Comparison of ENCODE assay signal across 10 cellular contexts in genomic region chr16:11218324-11218962, GRCh38. TPM values are rescaled to one million over a fixed set of nuclear protein-coding genes. Genes with fewer than 3 reads are reported as not detected.
DNase-seq lines count a peak whose midpoint lies in the region; ATAC-seq, FAIRE-seq and TF ChIP-seq lines count a peak whose summit lies in the region.
"Had no signal": no experiment of that assay in that cellular context is flagged by ENCODE, and none has a peak within 500 bp of the region (broad histone marks: within the 10 kb centered on the region; RNA-seq: fewer than 3 reads in every experiment).

No MANE protein-coding gene starts in this region.

- ATAC-seq in activated CD8-positive, alpha-beta T cell treated with anti-CD3 and anti-CD28 coated beads, Interleukin-2, amount 10 ng/mL, durations not matched to agents 7 days and 5 days = no peak
- ATAC-seq in HepG2 (no peak), HG02798 (IDR thresholded peaks at IDR 0.05; ENCODE audit: poor library complexity, unreplicated experiment) (no peak), GM19452 (IDR thresholded peaks at IDR 0.05; ENCODE audit: unreplicated experiment) (no peak), GM18505 (IDR thresholded peaks at IDR 0.05; ENCODE audit: unreplicated experiment) (no peak), GM18520 (IDR thresholded peaks at IDR 0.05; ENCODE audit: unreplicated experiment) (no peak)

- H3K4me1 ChIP-seq in HepG2 (ENCODE audit: insufficient read depth, low read length) = no peaks in the 10 kb centered on the region

- no peak overlapping the region for H3K4me2 ChIP-seq in HepG2 (ENCODE audit: low read depth, low read length)

- POLR2A ChIA-PET in AG04450 (lab: Yijun Ruan, JAX) (no interaction called here), HepG2 (lab: Yijun Ruan, JAX) (interaction anchor here (1.6 kb wide), 1 partner anchor 12 kb away, joined by 4 read pairs; no protein-coding TSS in a partner anchor)
- POLR2A ChIA-PET in activated CD8-positive, alpha-beta T cell treated with anti-CD3 and anti-CD28 coated beads, Interleukin-2, amount 10 ng/mL, durations not matched to agents 7 days and 5 days (lab: Charles Lee) = interaction anchor here (0.8 to 1.1 kb wide), 3 partner anchors 12 to 113 kb away, joined by 3 to 4 read pairs (median 4); no protein-coding TSS in a partner anchor

- peak overlapping the region; percentile 75 for H3K27ac Mint-ChIP-seq in activated CD8-positive, alpha-beta T cell treated with anti-CD3 and anti-CD28 coated beads, Interleukin-2, amount 10 ng/mL, durations not matched to agents 7 days and 5 days

- peaks cover 12% of the 10 kb centered on the region for H3K9me3 ChIP-seq in AG04450 (ENCODE audit: control insufficient read depth, insufficient read depth, low read length)
- peaks cover 23% of the 10 kb centered on the region for H3K9me3 ChIP-seq in HepG2 (ENCODE audit: low read length)

- H3K4me3 Mint-ChIP-seq in activated CD8-positive, alpha-beta T cell treated with anti-CD3 and anti-CD28 coated beads, Interleukin-2, amount 10 ng/mL, durations not matched to agents 7 days and 5 days = no peak overlapping the region

- peaks cover 56% of the 10 kb centered on the region for H3K4me1 Mint-ChIP-seq in activated CD8-positive, alpha-beta T cell treated with anti-CD3 and anti-CD28 coated beads, Interleukin-2, amount 10 ng/mL, durations not matched to agents 7 days and 5 days (ENCODE audit: low read depth)

- FAIRE-seq in HepG2 (lab: Jason Lieb, UNC) = peak; percentile 50

- no peak overlapping the region for H3K27ac ChIP-seq in AG04450 (ENCODE audit: low read depth, low read length)
- H3K27ac ChIP-seq in HepG2 (ENCODE audit: extremely low read length, insufficient read depth, low read length) = no peak overlapping the region

- no peak for TF ChIP-seq POLR2A in HepG2 (IDR thresholded peaks at IDR 0.05; ENCODE audit: insufficient read depth in 1 of 2, low read depth in 2 of 2, low read length in 2 of 2)
- TF ChIP-seq POLR2A in GM18505 (IDR thresholded peaks at IDR 0.05; ENCODE audit: borderline replicate concordance, extremely low read depth, insufficient read depth, insufficient read length) = no peak

- H3K79me2 ChIP-seq in HepG2 (ENCODE audit: insufficient read depth, low read length) = no peaks in the 10 kb centered on the region

- DNase-seq in AG04450 (ENCODE audit: low read depth, low spot score) = no peak
- no peak for DNase-seq in GM20000 (ENCODE audit: low spot score)
- no peak for DNase-seq in activated CD8-positive, alpha-beta T cell treated with anti-CD3 and anti-CD28 coated beads, Interleukin-2, amount 10 ng/mL, durations not matched to agents 7 days and 5 days
- no peak for DNase-seq in HepG2 (ENCODE audit: low spot score)
- DNase-seq: SHP77 treated with DMSO at 0.1 percent for 48 hours had no signal

- no peaks in the 10 kb centered on the region for H4K20me1 ChIP-seq in HepG2 (ENCODE audit: insufficient read depth, low read length)

- intact Hi-C loops in HepG2 (cut with micrococcal nuclease; ENCODE audit: unreplicated experiment) = no loop called here

- H3K9ac ChIP-seq in HepG2 (ENCODE audit: insufficient read depth, low read depth, low read length) = no peak overlapping the region

- peaks cover 20% of the 10 kb centered on the region for H3K9me3 Mint-ChIP-seq in activated CD8-positive, alpha-beta T cell treated with anti-CD3 and anti-CD28 coated beads, Interleukin-2, amount 10 ng/mL, durations not matched to agents 7 days and 5 days (ENCODE audit: insufficient read depth)

- H3K27me3 ChIP-seq in AG04450 (ENCODE audit: control insufficient read depth, insufficient read depth, low read length) = no peaks in the 10 kb centered on the region
- peaks cover 2% of the 10 kb centered on the region in 2 experiments; a peak in 2 of 5 replicates for H3K27me3 ChIP-seq in HepG2 (ENCODE audit: control insufficient read depth in 1 of 2, insufficient read depth in 2 of 2, low read length in 2 of 2)

- peak; percentile 57 for TF ChIP-seq CTCF in AG04450 (IDR thresholded peaks at IDR 0.05; ENCODE audit: low read depth, low read length)
- peak; percentile 7 for TF ChIP-seq CTCF in GM20000 (IDR thresholded peaks at IDR 0.05; ENCODE audit: extremely low read depth, missing control alignments)
- TF ChIP-seq CTCF in HepG2 (CRISPR knock-in tag; IDR thresholded peaks at IDR 0.05) = peak; percentile 31; the same call in 1 of the 2 replicates

- TF ChIP-seq RAD21 in HepG2 (CRISPR knock-in tag; IDR thresholded peaks at IDR 0.05) = no peak

- in situ Hi-C loops in HepG2 (cut with HindIII; ENCODE audit: extremely low pct_ligation_motif_present, low pct_unique_long_range_greater_than_20kb) = no loop called here

- H3K36me3 ChIP-seq in HepG2 (replicated peaks in 1 of 2; ENCODE audit: control insufficient read depth in 1 of 2, insufficient read depth in 2 of 2, low read length in 2 of 2) = no peaks in the 10 kb centered on the region

- H3K4me3 ChIP-seq in AG04450 (ENCODE audit: low read depth, low read length) (no peak overlapping the region), HepG2 (replicated peaks in 1 of 3; ENCODE audit: insufficient read depth in 1 of 3, low read depth in 2 of 3, low read length in 3 of 3) (no peak overlapping the region)

- no peaks in the 10 kb centered on the region for H3K27me3 Mint-ChIP-seq in activated CD8-positive, alpha-beta T cell treated with anti-CD3 and anti-CD28 coated beads, Interleukin-2, amount 10 ng/mL, durations not matched to agents 7 days and 5 days (ENCODE audit: low read depth)

- no TSS peak for BruUV-seq in HepG2 (replicated peaks; lab: Mats Ljungman, UMichigan)

- CTCF ChIA-PET in AG04450 (lab: Charles Lee) = interaction anchor here (0.8 to 1.7 kb wide), 6 partner anchors 10 to 258 kb away, joined by 3 to 6 read pairs (median 4); no protein-coding TSS in a partner anchor
- CTCF ChIA-PET in activated CD8-positive, alpha-beta T cell treated with anti-CD3 and anti-CD28 coated beads, Interleukin-2, amount 10 ng/mL, durations not matched to agents 7 days and 5 days (lab: Charles Lee) = interaction anchor here (0.7 to 2.5 kb wide), 18 partner anchors 10 to 254 kb away, joined by 3 to 28 read pairs (median 4); partner anchors contain the start of gene SOCS1
- CTCF ChIA-PET in HepG2 (lab: Yijun Ruan, JAX; ENCODE audit: low intra/inter-chr PET ratio, low total read pairs) = no interaction called here

- 28% methylated on average over 2 of the region's 2 CpGs for WGBS in HepG2 (ENCODE audit: low lambda C conversion rate)

- TF ChIP-seq EP300 in HepG2 (IDR thresholded peaks at IDR 0.05; ENCODE audit: low read depth in 2 of 2, low read length in 2 of 2) (no peak), HepG2 (CRISPR knock-in tag; IDR thresholded peaks at IDR 0.05; ENCODE audit: borderline replicate concordance) (no peak)

- H3K36me3 Mint-ChIP-seq in activated CD8-positive, alpha-beta T cell treated with anti-CD3 and anti-CD28 coated beads, Interleukin-2, amount 10 ng/mL, durations not matched to agents 7 days and 5 days (ENCODE audit: low read depth) = peaks cover 34% of the 10 kb centered on the region

- no peak overlapping the region for H2AFZ ChIP-seq in HepG2 (ENCODE audit: low read length)

RNA-seq across cellular contexts. Expression of gene SOCS1, which starts 37.6 kb away (rescaled TPM):
- 11.6 and 21.9 TPM in 2 replicates for polyA plus RNA-seq in AG04450 (2011; rRNA removed)
- 18.1 and 18.9 TPM in 2 replicates for polyA minus RNA-seq in AG04450 (2011; rRNA and poly(A)+ RNA removed)
- total RNA-seq in activated CD8-positive, alpha-beta T cell treated with anti-CD3 and anti-CD28 coated beads, Interleukin-2, amount 10 ng/mL, durations not matched to agents 7 days and 5 days = 100 to 1,000 TPM; 170 to 174 TPM
- total RNA-seq in HepG2 (2016; rRNA removed; fragmentation: Illumina TruSeq; extraction: Trizol) = 3.3 and 5.3 TPM in 2 replicates
- 5.4 and 8.1 TPM in 2 replicates for total RNA-seq in HepG2 (2016; cell fraction: cytosol; rRNA removed; fragmentation: Illumina TruSeq; extraction: Trizol; ENCODE audit: low read depth)
- total RNA-seq in HepG2 (2016; cell fraction: insoluble cytoplasmic fraction; rRNA removed; fragmentation: Illumina TruSeq; extraction: Trizol) = 2.8 and 4.2 TPM in 2 replicates
- total RNA-seq in HepG2 (2016; cell fraction: membrane; rRNA removed; fragmentation: Illumina TruSeq; extraction: Trizol) = 9.1 and 10.9 TPM in 2 replicates
- 5.6 and 5.7 TPM in 2 replicates for total RNA-seq in HepG2 (2016; cell fraction: nucleus; rRNA removed; fragmentation: Illumina TruSeq; extraction: Trizol)
- polyA plus RNA-seq in HepG2 (2011; rRNA removed) = 6.3 and 9.4 TPM in 2 replicates
- 5.3 and 8.4 TPM in 2 replicates for polyA plus RNA-seq in HepG2 (2011; cell fraction: cytosol; rRNA removed)
- polyA plus RNA-seq in HepG2 (2011; cell fraction: nucleus; rRNA removed) = 30.3 and 31.6 TPM in 2 replicates
- polyA plus RNA-seq in HepG2 (2012) = 6.5 and 7.4 TPM in 2 replicates
- 5.5 and 7.8 TPM in 2 replicates for polyA plus RNA-seq in HepG2 (2016; cell fraction: cytosol; fragmentation: Illumina TruSeq; extraction: Trizol; ENCODE audit: low read depth)
- polyA plus RNA-seq in HepG2 (2016; cell fraction: insoluble cytoplasmic fraction; fragmentation: Illumina TruSeq; extraction: Trizol; ENCODE audit: low read depth) = 5.2 and 6.3 TPM in 2 replicates
- 7.1 and 9.9 TPM in 2 replicates for polyA plus RNA-seq in HepG2 (2016; cell fraction: membrane; fragmentation: Illumina TruSeq; extraction: Trizol; ENCODE audit: low read depth)
- 8.1 and 8.6 TPM in 2 replicates for polyA plus RNA-seq in HepG2 (2016; cell fraction: nucleus; fragmentation: Illumina TruSeq; extraction: Trizol; ENCODE audit: insufficient read depth, low read depth)
- polyA minus RNA-seq in HepG2 (2011; rRNA and poly(A)+ RNA removed; ENCODE audit: low replicate concordance) = 3.9 and 31.0 TPM in 2 replicates
- polyA minus RNA-seq in HepG2 (2011; cell fraction: cytosol; rRNA and poly(A)+ RNA removed) = 12.0 and 14.0 TPM in 2 replicates
- polyA minus RNA-seq in HepG2 (2011; cell fraction: nucleus; rRNA and poly(A)+ RNA removed) = 44.8 and 46.1 TPM in 2 replicates

RNA-seq across cellular contexts. Expression of gene TNP2, which starts 50.7 kb away (rescaled TPM):
- polyA plus RNA-seq in AG04450 (2011; rRNA removed) (not detected in 2 replicates), HepG2 (2011; rRNA removed) (not detected in 2 replicates)
- not detected in 2 replicates for polyA minus RNA-seq in AG04450 (2011; rRNA and poly(A)+ RNA removed)
- total RNA-seq in activated CD8-positive, alpha-beta T cell treated with anti-CD3 and anti-CD28 coated beads, Interleukin-2, amount 10 ng/mL, durations not matched to agents 7 days and 5 days = not detected
- total RNA-seq in HepG2 (2016; rRNA removed; fragmentation: Illumina TruSeq; extraction: Trizol) = not detected in 2 replicates
- not detected in 2 replicates for total RNA-seq in HepG2 (2016; cell fraction: cytosol; rRNA removed; fragmentation: Illumina TruSeq; extraction: Trizol; ENCODE audit: low read depth)
- not detected in 2 replicates for total RNA-seq in HepG2 (2016; cell fraction: insoluble cytoplasmic fraction; rRNA removed; fragmentation: Illumina TruSeq; extraction: Trizol)
- not detected in 2 replicates for total RNA-seq in HepG2 (2016; cell fraction: membrane; rRNA removed; fragmentation: Illumina TruSeq; extraction: Trizol)
- not detected in 2 replicates for total RNA-seq in HepG2 (2016; cell fraction: nucleus; rRNA removed; fragmentation: Illumina TruSeq; extraction: Trizol)
- polyA plus RNA-seq in HepG2 (2011; cell fraction: cytosol; rRNA removed) = not detected in 2 replicates
- polyA plus RNA-seq in HepG2 (2011; cell fraction: nucleus; rRNA removed) = not detected in 2 replicates
- polyA plus RNA-seq in HepG2 (2012) = not detected in 2 replicates
- not detected in 2 replicates for polyA plus RNA-seq in HepG2 (2016; cell fraction: cytosol; fragmentation: Illumina TruSeq; extraction: Trizol; ENCODE audit: low read depth)
- polyA plus RNA-seq in HepG2 (2016; cell fraction: insoluble cytoplasmic fraction; fragmentation: Illumina TruSeq; extraction: Trizol; ENCODE audit: low read depth) = not detected in 2 replicates
- not detected in 2 replicates for polyA plus RNA-seq in HepG2 (2016; cell fraction: membrane; fragmentation: Illumina TruSeq; extraction: Trizol; ENCODE audit: low read depth)
- polyA plus RNA-seq in HepG2 (2016; cell fraction: nucleus; fragmentation: Illumina TruSeq; extraction: Trizol; ENCODE audit: insufficient read depth, low read depth) = not detected in 2 replicates
- polyA minus RNA-seq in HepG2 (2011; rRNA and poly(A)+ RNA removed; ENCODE audit: low replicate concordance) = not detected in 2 replicates
- not detected in 2 replicates for polyA minus RNA-seq in HepG2 (2011; cell fraction: cytosol; rRNA and poly(A)+ RNA removed)
- not detected in 2 replicates for polyA minus RNA-seq in HepG2 (2011; cell fraction: nucleus; rRNA and poly(A)+ RNA removed)
- total RNA-seq: cerebellum had no signal

RNA-seq across cellular contexts. Expression of gene PRM3, which starts 55.0 kb away (rescaled TPM):
- not detected in 2 replicates for polyA plus RNA-seq in AG04450 (2011; rRNA removed)
- polyA minus RNA-seq in AG04450 (2011; rRNA and poly(A)+ RNA removed) = not detected in 2 replicates
- not detected for total RNA-seq in activated CD8-positive, alpha-beta T cell treated with anti-CD3 and anti-CD28 coated beads, Interleukin-2, amount 10 ng/mL, durations not matched to agents 7 days and 5 days
- not detected in 2 replicates for total RNA-seq in HepG2 (2016; rRNA removed; fragmentation: Illumina TruSeq; extraction: Trizol)
- total RNA-seq in HepG2 (2016; cell fraction: cytosol; rRNA removed; fragmentation: Illumina TruSeq; extraction: Trizol; ENCODE audit: low read depth) = not detected in 2 replicates
- total RNA-seq in HepG2 (2016; cell fraction: insoluble cytoplasmic fraction; rRNA removed; fragmentation: Illumina TruSeq; extraction: Trizol) = not detected in 2 replicates
- total RNA-seq in HepG2 (2016; cell fraction: membrane; rRNA removed; fragmentation: Illumina TruSeq; extraction: Trizol) = not detected in 2 replicates
- not detected in 2 replicates for total RNA-seq in HepG2 (2016; cell fraction: nucleus; rRNA removed; fragmentation: Illumina TruSeq; extraction: Trizol)
- polyA plus RNA-seq in HepG2 (2011; rRNA removed) = not detected in 2 replicates
- polyA plus RNA-seq in HepG2 (2011; cell fraction: cytosol; rRNA removed) = not detected in 2 replicates
- not detected in 2 replicates for polyA plus RNA-seq in HepG2 (2011; cell fraction: nucleus; rRNA removed)
- polyA plus RNA-seq in HepG2 (2012) = not detected in 2 replicates
- not detected in 2 replicates for polyA plus RNA-seq in HepG2 (2016; cell fraction: cytosol; fragmentation: Illumina TruSeq; extraction: Trizol; ENCODE audit: low read depth)
- polyA plus RNA-seq in HepG2 (2016; cell fraction: insoluble cytoplasmic fraction; fragmentation: Illumina TruSeq; extraction: Trizol; ENCODE audit: low read depth) = not detected in 2 replicates
- polyA plus RNA-seq in HepG2 (2016; cell fraction: membrane; fragmentation: Illumina TruSeq; extraction: Trizol; ENCODE audit: low read depth) = not detected in 2 replicates
- not detected in 2 replicates for polyA plus RNA-seq in HepG2 (2016; cell fraction: nucleus; fragmentation: Illumina TruSeq; extraction: Trizol; ENCODE audit: insufficient read depth, low read depth)
- polyA minus RNA-seq in HepG2 (2011; rRNA and poly(A)+ RNA removed; ENCODE audit: low replicate concordance) = not detected in 2 replicates
- polyA minus RNA-seq in HepG2 (2011; cell fraction: cytosol; rRNA and poly(A)+ RNA removed) = not detected in 2 replicates
- polyA minus RNA-seq in HepG2 (2011; cell fraction: nucleus; rRNA and poly(A)+ RNA removed) = 2.8 TPM in 1 of 2 replicates, not detected in the other
- total RNA-seq: cerebellum had no signal

RNA-seq across cellular contexts. Expression of gene PRM2, which starts 57.8 kb away (rescaled TPM):
- polyA plus RNA-seq in AG04450 (2011; rRNA removed) (not detected in 2 replicates), HepG2 (2011; rRNA removed) (0.54 TPM in 1 of 2 replicates, not detected in the other)
- polyA minus RNA-seq in AG04450 (2011; rRNA and poly(A)+ RNA removed) = not detected in 2 replicates
- total RNA-seq in activated CD8-positive, alpha-beta T cell treated with anti-CD3 and anti-CD28 coated beads, Interleukin-2, amount 10 ng/mL, durations not matched to agents 7 days and 5 days = not detected
- not detected in 2 replicates for total RNA-seq in HepG2 (2016; rRNA removed; fragmentation: Illumina TruSeq; extraction: Trizol)
- 0.61 TPM in 1 of 2 replicates, not detected in the other for total RNA-seq in HepG2 (2016; cell fraction: cytosol; rRNA removed; fragmentation: Illumina TruSeq; extraction: Trizol; ENCODE audit: low read depth)
- not detected in 2 replicates for total RNA-seq in HepG2 (2016; cell fraction: insoluble cytoplasmic fraction; rRNA removed; fragmentation: Illumina TruSeq; extraction: Trizol)
- 0.28 and 0.52 TPM in 2 replicates for total RNA-seq in HepG2 (2016; cell fraction: membrane; rRNA removed; fragmentation: Illumina TruSeq; extraction: Trizol)
- not detected in 2 replicates for total RNA-seq in HepG2 (2016; cell fraction: nucleus; rRNA removed; fragmentation: Illumina TruSeq; extraction: Trizol)
- polyA plus RNA-seq in HepG2 (2011; cell fraction: cytosol; rRNA removed) = 0.19 and 0.26 TPM in 2 replicates
- polyA plus RNA-seq in HepG2 (2011; cell fraction: nucleus; rRNA removed) = not detected in 2 replicates
- polyA plus RNA-seq in HepG2 (2012) = not detected in 2 replicates
- 1.6 and 2.0 TPM in 2 replicates for polyA plus RNA-seq in HepG2 (2016; cell fraction: cytosol; fragmentation: Illumina TruSeq; extraction: Trizol; ENCODE audit: low read depth)
- polyA plus RNA-seq in HepG2 (2016; cell fraction: insoluble cytoplasmic fraction; fragmentation: Illumina TruSeq; extraction: Trizol; ENCODE audit: low read depth) = 0.56 TPM in 1 of 2 replicates, not detected in the other
- 0.55 and 0.73 TPM in 2 replicates for polyA plus RNA-seq in HepG2 (2016; cell fraction: membrane; fragmentation: Illumina TruSeq; extraction: Trizol; ENCODE audit: low read depth)
- polyA plus RNA-seq in HepG2 (2016; cell fraction: nucleus; fragmentation: Illumina TruSeq; extraction: Trizol; ENCODE audit: insufficient read depth, low read depth) = not detected in 2 replicates
- not detected in 2 replicates for polyA minus RNA-seq in HepG2 (2011; rRNA and poly(A)+ RNA removed; ENCODE audit: low replicate concordance)
- not detected in 2 replicates for polyA minus RNA-seq in HepG2 (2011; cell fraction: cytosol; rRNA and poly(A)+ RNA removed)
- not detected in 2 replicates for polyA minus RNA-seq in HepG2 (2011; cell fraction: nucleus; rRNA and poly(A)+ RNA removed)
- total RNA-seq: cerebellum had no signal

Comparison
In these comparisons a context has a peak if more than half of its experiments do, and no peak if none do; other contexts are left out.
1. CTCF ChIP-seq: peak in every context shown above with its lines; median percentile 57 in AG04450; 31 in HepG2; 7 in GM20000.
2. RNA of gene SOCS1, which starts 37.6 kb away (total RNA-seq): 170 to 174 TPM in activated CD8-positive, alpha-beta T cell treated with anti-CD3 and anti-CD28 coated beads, Interleukin-2, amount 10 ng/mL, durations not matched to agents 7 days and 5 days; 2.8 to 10.9 TPM in HepG2; every median in the first group is over 10 times any median in the second.